12 cellular contexts compared by ENCODE assay signal in genomic region chr2:204051476-204051875, GRCh38.
DNase-seq lines count a peak whose midpoint lies in the region; ATAC-seq and TF ChIP-seq lines count a peak whose summit lies in the region.
"Had no signal": no experiment of that assay in that cellular context is flagged by ENCODE, and none has a peak within 500 bp of the region (broad histone marks: within the 10 kb centered on the region; RNA-seq: fewer than 3 reads in every experiment).

No MANE protein-coding gene starts in this region.

- no CpG with 5 or more reads among the region's 4 CpGs for WGBS in mesendoderm (ENCODE audit: extremely low coverage, insufficient coverage, low lambda C conversion rate)

- H2BK5ac ChIP-seq in mesendoderm (ENCODE audit: low read length): no peak overlapping the region

- H3K36me3 ChIP-seq in DOHH2 (ENCODE audit: control insufficient read depth, low read length): no peaks in the 10 kb centered on the region
- H3K36me3 ChIP-seq in mesendoderm (ENCODE audit: control insufficient read depth, insufficient read depth, low read length): no peaks in the 10 kb centered on the region
- H3K36me3 ChIP-seq: tibial artery had no signal

- no peaks in the 10 kb centered on the region for H3K9me2 ChIP-seq in DOHH2 (replicated peaks; ENCODE audit: control insufficient read depth, low read length)

- H3K79me1 ChIP-seq in mesendoderm (ENCODE audit: low read length): no peaks in the 10 kb centered on the region

- H2BK15ac ChIP-seq in mesendoderm (replicated peaks; ENCODE audit: low read depth): no peak overlapping the region

- no peak overlapping the region for H3K23ac ChIP-seq in mesendoderm (ENCODE audit: low read length)

- no peaks in the 10 kb centered on the region for H4K20me1 ChIP-seq in DOHH2 (ENCODE audit: control insufficient read depth, insufficient read depth, low read depth, low read length)

- peak; percentile 16 for DNase-seq in Jurkat, Clone E6-1 (ENCODE audit: low read depth, low spot score)
- DNase-seq in astrocyte of the cerebellum (ENCODE audit: low read depth) (no peak), mesendoderm (peak; percentile 72), GF-D8 (lab: John Stamatoyannopoulos, UW) (no peak)
- no peak for DNase-seq in activated CD8-positive, alpha-beta memory T cell treated with anti-CD3 and anti-CD28 coated beads for 24 hours
- DNase-seq: GDM1, NCI-H446, posterior cingulate gyrus, tibial artery had no signal

- no peak overlapping the region for H4K8ac ChIP-seq in mesendoderm (ENCODE audit: low read depth, low read length)

- no peak for ATAC-seq in HG03159 (IDR thresholded peaks at IDR 0.05; ENCODE audit: unreplicated experiment)

- H3K27me3 ChIP-seq in DOHH2 (ENCODE audit: control insufficient read depth, low read length) (no peaks in the 10 kb centered on the region), mesendoderm (ENCODE audit: insufficient read depth, low read length, poor library complexity) (no peaks in the 10 kb centered on the region)
- H3K27me3 ChIP-seq: tibial artery had no signal

- H3K4me1 ChIP-seq in DOHH2 (ENCODE audit: control insufficient read depth, low read length) (no peaks in the 10 kb centered on the region), mesendoderm (ENCODE audit: control insufficient read depth, low read depth, low read length) (no peaks in the 10 kb centered on the region)

- H3K9me3 ChIP-seq in DOHH2 (ENCODE audit: control insufficient read depth, insufficient read depth, low read length): no peaks in the 10 kb centered on the region
- H3K9me3 ChIP-seq: tibial artery had no signal

- H4K5ac ChIP-seq in mesendoderm (ENCODE audit: low read length): no peak overlapping the region

- H3K4me3 ChIP-seq in DOHH2 (ENCODE audit: low read length) (no peak overlapping the region), astrocyte of the cerebellum (ENCODE audit: low read depth, low read length) (no peak overlapping the region), mesendoderm (ENCODE audit: low read length) (no peak overlapping the region)
- H3K4me3 ChIP-seq in Jurkat, Clone E6-1 (ENCODE audit: low read length): no peak overlapping the region
- H3K4me3 ChIP-seq: lung, tibial artery had no signal

- no peak overlapping the region for H3K56ac ChIP-seq in mesendoderm (ENCODE audit: low read length)

- H3K79me2 ChIP-seq in DOHH2 (ENCODE audit: control insufficient read depth, low read length) (no peaks in the 10 kb centered on the region), mesendoderm (ENCODE audit: control insufficient read depth, insufficient read depth, low read length) (no peaks in the 10 kb centered on the region)

- no peak overlapping the region for H2BK120ac ChIP-seq in mesendoderm (ENCODE audit: low read depth, low read length)

- no peak overlapping the region for H2AK5ac ChIP-seq in mesendoderm (ENCODE audit: low read length)

- no peak overlapping the region for H3K18ac ChIP-seq in mesendoderm (ENCODE audit: low read length)

- H3K9ac ChIP-seq in mesendoderm (ENCODE audit: low read length): no peak overlapping the region

- TF ChIP-seq CTCF in DOHH2 (IDR thresholded peaks at IDR 0.05; ENCODE audit: low read depth, low read length, poor library complexity, severe bottlenecking) (peak; percentile 62), astrocyte of the cerebellum (IDR thresholded peaks at IDR 0.05; ENCODE audit: low read depth, low read length, missing control alignments) (peak; percentile 16)

- no peaks in the 10 kb centered on the region for H3F3A ChIP-seq in DOHH2 (ENCODE audit: control insufficient read depth, insufficient read depth)

- no peak overlapping the region for H3K27ac ChIP-seq in DOHH2 (ENCODE audit: low read depth, low read length)
- H3K27ac ChIP-seq in mesendoderm (ENCODE audit: low read depth, low read length): no peak overlapping the region
- H3K27ac ChIP-seq: tibial artery had no signal

- H3K4me2 ChIP-seq in DOHH2 (ENCODE audit: low read length): no peak overlapping the region
- no peak overlapping the region for H3K4me2 ChIP-seq in mesendoderm (ENCODE audit: low read length)

- no peak overlapping the region for H3K4ac ChIP-seq in mesendoderm (ENCODE audit: low read depth, low read length)

- in situ Hi-C loops in astrocyte of the cerebellum (cut with HindIII; ENCODE audit: low sequenced_read_pairs): no loop called here

Comparison
In these comparisons a context has a peak if more than half of its experiments do, and no peak if none do; other contexts are left out.
1. DNase-seq: peak in Jurkat, Clone E6-1 (single experiment) and mesendoderm (single experiment); none in astrocyte of the cerebellum (single experiment), activated CD8-positive, alpha-beta memory T cell treated with anti-CD3 and anti-CD28 coated beads for 24 hours (single experiment) and GF-D8 (single experiment).